ENCODE assay signal across 1 cellular context in genomic region chr15:95266481-95267061, GRCh38.
TF ChIP-seq lines count a peak whose summit lies in the region.

No MANE protein-coding gene starts in this region.

TF ChIP-seq in GM23338, 12 proteins besides CTCF, POLR2A, EP300 and RAD21 (continued from another document):
- TF ChIP-seq ZNF462 (CRISPR knock-in tag; IDR thresholded peaks at IDR 0.05) = no peak
